ENCODE assay signal across 30 cellular contexts in genomic region chr3:1262246-1262645, GRCh38.
"Had no signal": no experiment of that assay in that cellular context is flagged by ENCODE, and none has a peak within 500 bp of the region (broad histone marks: within the 10 kb centered on the region; RNA-seq: fewer than 3 reads in every experiment).

No MANE protein-coding gene starts in this region.

- H3K4me1 ChIP-seq: ascending aorta had no signal

- FAIRE-seq: bronchial epithelial cell had no signal

- H3K4me3 ChIP-seq: ascending aorta, cardiac muscle cell had no signal

- H3K36me3 ChIP-seq: ascending aorta, cardiac muscle cell, WERI-Rb-1 had no signal

- H3K27ac ChIP-seq: ascending aorta, cardiac muscle cell, WERI-Rb-1 had no signal

- DNase-seq: activated CD4-positive, alpha-beta memory T cell treated with anti-CD3 and anti-CD28 coated beads, Interleukin-2, amount 10 ng/mL, durations not matched to agents 7 days and 5 days; activated CD4-positive, alpha-beta T cell treated with anti-CD3 and anti-CD28 coated beads for 1 hour; activated CD4-positive, alpha-beta T cell treated with anti-CD3 and anti-CD28 coated beads for 36 hours; activated CD4-positive, alpha-beta T cell treated with anti-CD3 and anti-CD28 coated beads for 48 hours; activated CD4-positive, alpha-beta T cell treated with anti-CD3 and anti-CD28 coated beads, Interleukin-2, amount 10 ng/mL, durations not matched to agents 7 days and 5 days; activated CD4-positive, alpha-beta T cell treated with anti-CD3 and anti-CD28 coated beads, Interleukin-2, amount 50 U/mL, for 48 hours; activated CD4-positive, CD25-positive, alpha-beta regulatory T cell; activated CD8-positive, alpha-beta memory T cell treated with anti-CD3 and anti-CD28 coated beads for 24 hours; activated CD8-positive, alpha-beta memory T cell treated with anti-CD3 and anti-CD28 coated beads, Interleukin-2, amount 10 ng/mL, durations not matched to agents 7 days and 5 days; activated CD8-positive, alpha-beta memory T cell treated with anti-CD3 and anti-CD28 coated beads, Interleukin-2, amount 50 U/mL, for 48 hours; activated CD8-positive, alpha-beta T cell treated with anti-CD3 and anti-CD28 coated beads, Interleukin-2, amount 10 ng/mL, durations not matched to agents 7 days and 5 days; activated effector memory CD4-positive, alpha-beta T cell treated with Interleukin-2 at 50 U/mL for 16 hours; activated gamma-delta T cell; activated naive CD4-positive, alpha-beta T cell treated with anti-CD3 and anti-CD28 coated beads, Interleukin-2, amount 10 ng/mL, durations not matched to agents 7 days and 5 days; activated naive CD4-positive, alpha-beta T cell treated with Interleukin-2 at 50 U/mL for 16 hours; activated naive CD8-positive, alpha-beta T cell treated with anti-CD3 and anti-CD28 coated beads, Interleukin-2, amount 10 ng/mL, durations not matched to agents 7 days and 5 days; activated naive CD8-positive, alpha-beta T cell treated with anti-CD3 and anti-CD28 coated beads, Interleukin-2, amount 50 U/mL, for 24 hours; activated T-cell treated with anti-CD3 and anti-CD28 coated beads, Interleukin-2, amount 50 U/mL, for 24 hours; activated T-cell treated with anti-CD3 and anti-CD28 coated beads, Interleukin-2, amount 50 U/mL, for 48 hours; amygdala; anterior cingulate cortex; caudate nucleus; T-helper 2 cell; T-helper 9 cell; WERI-Rb-1 had no signal

- H3K9me3 ChIP-seq: ascending aorta had no signal

- H3K27me3 ChIP-seq: ascending aorta, cardiac muscle cell had no signal

- ATAC-seq: activated CD4-positive, alpha-beta T cell treated with anti-CD3 and anti-CD28 coated beads for 36 hours; activated CD4-positive, CD25-positive, alpha-beta regulatory T cell treated with anti-CD3 and anti-CD28 coated beads, Interleukin-2, amount 50 U/mL, for 24 hours; activated CD8-positive, alpha-beta memory T cell treated with anti-CD3 and anti-CD28 coated beads, Interleukin-2, amount 10 ng/mL, durations not matched to agents 7 days and 5 days; activated CD8-positive, alpha-beta T cell treated with anti-CD3 and anti-CD28 coated beads, Interleukin-2, amount 10 ng/mL, durations not matched to agents 7 days and 5 days; activated naive CD8-positive, alpha-beta T cell treated with anti-CD3 and anti-CD28 coated beads, Interleukin-2, amount 50 U/mL, for 24 hours; WTC11 had no signal
